Comparison of ENCODE assay signal across 20 cellular contexts in genomic region chr7:134787064-134787463, GRCh38. TPM values are rescaled to one million over a fixed set of nuclear protein-coding genes. Genes with fewer than 3 reads are reported as not detected.
DNase-seq lines count a peak whose midpoint lies in the region; ATAC-seq, FAIRE-seq and TF ChIP-seq lines count a peak whose summit lies in the region.
"Had no signal": no experiment of that assay in that cellular context is flagged by ENCODE, and none has a peak within 500 bp of the region (broad histone marks: within the 10 kb centered on the region; RNA-seq: fewer than 3 reads in every experiment).

No MANE protein-coding gene starts in this region.

- TF ChIP-seq EP300 in A549 (IDR thresholded peaks at IDR 0.05): no peak

- intact Hi-C loops in psoas muscle (cut with DNase I): no loop called here

- no peak for TF ChIP-seq POLR2A in A549 (IDR thresholded peaks at IDR 0.05; ENCODE audit: low read length)

- 0 out of 3 replicates have a peak overlapping the region, but pooled peaks have one; percentile 9 for H3K4me2 ChIP-seq in A549

- FAIRE-seq in A549 (lab: Jason Lieb, UNC): no peak
- FAIRE-seq: GM19239, HTR-8/SVneo, TTC549 had no signal

- H3K9me3 ChIP-seq in A549 (no peaks in the 10 kb centered on the region), SJSA1 (replicated peaks) (no peaks in the 10 kb centered on the region), psoas muscle (no peaks in the 10 kb centered on the region)

- H3K27ac ChIP-seq in A549: no peak overlapping the region
- H3K27ac ChIP-seq in SJSA1: 0 out of 2 replicates have a peak overlapping the region, but pooled peaks have one; percentile 14
- peak overlapping the region; percentile 5 for H3K27ac ChIP-seq in psoas muscle

- DNase-seq in A549 (ENCODE audit: low read depth in 1 of 2, low spot score in 1 of 2): no peak
- no peak for DNase-seq in SJSA1 (ENCODE audit: low read depth in 1 of 2, low spot score in 2 of 2)
- DNase-seq in fibroblast of pulmonary artery (ENCODE audit: low read depth): peak; percentile 58
- no peak for DNase-seq in psoas muscle
- DNase-seq in NCI-H1436 treated with DMSO at 0.1 percent for 48 hours (lab: John Stamatoyannopoulos, UW): no peak
- no peak for DNase-seq in NCI-H226
- no peak for DNase-seq in DMS79 (lab: John Stamatoyannopoulos, UW)
- DNase-seq: activated naive CD4-positive, alpha-beta T cell treated with anti-CD3 and anti-CD28 coated beads, Interleukin-2, amount 10 ng/mL, durations not matched to agents 7 days and 5 days; activated T-cell treated with anti-CD3 and anti-CD28 coated beads for 4 hours; CD4-positive, alpha-beta T cell; DMS79 treated with DMSO at 0.1 percent for 48 hours; effector CD4-positive, alpha-beta T cell; NCI-H2171 treated with DMSO at 0.1 percent for 48 hours; posterior cingulate gyrus; stimulated activated naive CD4-positive, alpha-beta T cell treated with Interleukin-2 at 50 U/mL for 16 hours; SW 1271 had no signal

- H3K4me3 ChIP-seq in A549 (no peak overlapping the region), SJSA1 (no peak overlapping the region), fibroblast of pulmonary artery (replicated peaks; ENCODE audit: low read depth, low read length) (no peak overlapping the region), psoas muscle (no peak overlapping the region)

- H3K4me1 ChIP-seq in A549 (peaks cover 13% of the 10 kb centered on the region; the same call in 2 of the 3 replicates), SJSA1 (replicated peaks) (peaks cover 94% of the 10 kb centered on the region), psoas muscle (peaks cover 4% of the 10 kb centered on the region)

- TF ChIP-seq CTCF in A549 (IDR thresholded peaks at IDR 0.05) (no peak), fibroblast of pulmonary artery (IDR thresholded peaks at IDR 0.05; ENCODE audit: low read length, missing control alignments) (no peak), psoas muscle (IDR thresholded peaks at IDR 0.05) (no peak)

- ATAC-seq in A549: no peak
- no peak for ATAC-seq in psoas muscle
- no peak for ATAC-seq in GM19351 (IDR thresholded peaks at IDR 0.05; ENCODE audit: unreplicated experiment)

- H3K36me3 ChIP-seq in SJSA1: peaks cover 91% of the 10 kb centered on the region
- H3K36me3 ChIP-seq in psoas muscle (ENCODE audit: insufficient read depth in 1 of 2, low read depth in 1 of 2): no peaks in the 10 kb centered on the region

- POLR2A ChIA-PET in A549 (lab: Yijun Ruan, JAX): no interaction called here

- H3K27me3 ChIP-seq in SJSA1 (replicated peaks) (no peaks in the 10 kb centered on the region), psoas muscle (ENCODE audit: insufficient read depth in 3 of 3, low read length in 2 of 3) (no peaks in the 10 kb centered on the region)

- TF ChIP-seq RAD21 in A549 (conservative IDR thresholded peaks at IDR 0.05 in 1 of 2, IDR thresholded peaks at IDR 0.05 in 1 of 2): no peak

- WGBS in A549 (ENCODE audit: missing lambda C conversion rate): 47% methylated on average over 2 of the region's 2 CpGs
- WGBS in psoas muscle, 3 donors: 54 to 68% (median 68%) methylated on average over 2 of the region's 2 CpGs

- CTCF ChIA-PET in A549 (lab: Yijun Ruan, JAX): interaction anchor here (0.9 to 1.1 kb wide), 2 partner anchors 167 to 384 kb away, joined by 3 read pairs; partner anchors contain the start of gene CYREN

TF ChIP-seq in A549, 52 proteins besides CTCF, POLR2A, EP300 and RAD21:
- TF ChIP-seq SREBF2 (IDR thresholded peaks at IDR 0.05) (no peak), RFX5 (IDR thresholded peaks at IDR 0.05) (no peak), NPAS2 (CRISPR knock-in tag; IDR thresholded peaks at IDR 0.05; ENCODE audit: borderline replicate concordance) (no peak), HOXA7 (CRISPR knock-in tag; IDR thresholded peaks at IDR 0.05) (no peak), HEYL (CRISPR knock-in tag; IDR thresholded peaks at IDR 0.05) (no peak), JUN (IDR thresholded peaks at IDR 0.05) (no peak), HOXB13 (CRISPR knock-in tag; IDR thresholded peaks at IDR 0.05; ENCODE audit: low read depth) (no peak), CBX8 (IDR thresholded peaks at IDR 0.05) (no peak), BCL3 (IDR thresholded peaks at IDR 0.05) (no peak), RCOR1 (IDR thresholded peaks at IDR 0.05; ENCODE audit: low read depth, low read length) (no peak)

RNA-seq across cellular contexts. Expression of gene CALD1, which starts 7.6 kb away (rescaled TPM):
- polyA plus RNA-seq in A549 (2011; rRNA removed) (104 and 136 TPM in 2 replicates), A549 (2017; fragmentation: RNase III; extraction: RNeasy Plus Mini Kit Qiagen cat#74134 plus additional on column Dnase treatment) (144 to 165 TPM (median 150 TPM) in 3 replicates), psoas muscle (10 to 100 TPM; 16.8 to 24.7 (median 17.9) TPM)
- 39.5 and 44.3 TPM in 2 replicates for polyA plus RNA-seq in A549 (2012; cell fraction: cytosol; rRNA removed)
- polyA plus RNA-seq in A549 (2012; cell fraction: nucleus; rRNA removed): 44.5 and 47.1 TPM in 2 replicates
- polyA minus RNA-seq in A549 (2011; rRNA and poly(A)+ RNA removed): 59.6 and 60.3 TPM in 2 replicates
- total RNA-seq in SJSA1 (2014; rRNA removed; shearing (Covaris generic)): 411 and 544 TPM in 2 replicates
- total RNA-seq in psoas muscle: 10 to 100 TPM; 25.0 to 59.5 (median 33.3) TPM

Comparison
In these comparisons a context has a peak if more than half of its experiments do, and no peak if none do; other contexts are left out.
1. H3K27ac ChIP-seq: peak in SJSA1 (single experiment) and psoas muscle (single experiment); none in A549 (0 of 2).